1 cellular context compared by ENCODE assay signal in the genomic region with DNA sequence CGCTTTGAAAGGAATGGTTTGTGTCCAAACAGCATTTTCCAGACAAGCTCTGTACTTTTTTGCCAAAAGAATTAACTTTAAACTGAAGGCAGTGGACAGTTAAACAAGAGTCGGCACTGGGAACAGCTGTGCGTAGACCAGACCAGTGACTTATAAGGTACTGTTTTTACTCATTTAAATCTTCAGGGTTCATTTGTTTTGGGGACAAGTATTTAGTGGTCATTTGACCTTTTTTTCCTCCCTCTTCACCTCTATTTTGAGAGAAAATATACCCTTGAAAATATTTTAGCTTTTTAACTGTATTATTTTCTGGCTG.
TF ChIP-seq lines count a peak whose summit lies in the region.

No MANE protein-coding gene starts in this region.

TF ChIP-seq in GM12878, 131 proteins besides CTCF, POLR2A, EP300 and RAD21 (continued from another document):
- TF ChIP-seq MYB (IDR thresholded peaks at IDR 0.05; ENCODE audit: borderline replicate concordance, low read depth, low read length) = no peak
- TF ChIP-seq RELA (IDR thresholded peaks at IDR 0.05; ENCODE audit: borderline replicate concordance, partially characterized antibody) = no peak
- TF ChIP-seq MXI1 (IDR thresholded peaks at IDR 0.05; ENCODE audit: low read depth, low read length) = no peak
- TF ChIP-seq USF2 (IDR thresholded peaks at IDR 0.05; ENCODE audit: borderline replicate concordance, low read depth, low read length) = no peak
- TF ChIP-seq MEF2A (IDR thresholded peaks at IDR 0.05; ENCODE audit: insufficient read depth, low read depth, low read length) = no peak
- peak; percentile 56; the same call in 1 of the 2 replicates for TF ChIP-seq IRF4 (IDR thresholded peaks at IDR 0.05; ENCODE audit: low read depth, low read length)
- no peak for TF ChIP-seq CREM (IDR thresholded peaks at IDR 0.05; ENCODE audit: low read depth)
- TF ChIP-seq STAT1 (conservative IDR thresholded peaks at IDR 0.05) = no peak
- peak; percentile 68 for TF ChIP-seq JUNB (IDR thresholded peaks at IDR 0.05)
- TF ChIP-seq RFX5 (IDR thresholded peaks at IDR 0.05; ENCODE audit: low read depth, low read length) = no peak
- TF ChIP-seq HDGF (IDR thresholded peaks at IDR 0.05) = no peak
- TF ChIP-seq CREB1 (IDR thresholded peaks at IDR 0.05; ENCODE audit: low read depth) = no peak
- no peak for TF ChIP-seq HDAC2 (IDR thresholded peaks at IDR 0.05)
- no peak for TF ChIP-seq JUND (IDR thresholded peaks at IDR 0.05; ENCODE audit: low read depth, low read length)
- TF ChIP-seq ATF7 (IDR thresholded peaks at IDR 0.05; ENCODE audit: low read depth) = no peak
- no peak for TF ChIP-seq HDAC6 (IDR thresholded peaks at IDR 0.05; ENCODE audit: unreplicated experiment)
- no peak for TF ChIP-seq ETV6 (conservative IDR thresholded peaks at IDR 0.05 in 1 of 2, IDR thresholded peaks at IDR 0.05 in 1 of 2; ENCODE audit: borderline replicate concordance in 1 of 2, low read depth in 1 of 2)
- no peak for TF ChIP-seq TBL1XR1 (IDR thresholded peaks at IDR 0.05; ENCODE audit: low read depth, low read length)
- no peak for TF ChIP-seq SMC3 (IDR thresholded peaks at IDR 0.05; ENCODE audit: borderline replicate concordance, low read length)
- no peak for TF ChIP-seq WRNIP1 (IDR thresholded peaks at IDR 0.05; ENCODE audit: borderline replicate concordance, low read depth, low read length)
- no peak for TF ChIP-seq PML (IDR thresholded peaks at IDR 0.05; ENCODE audit: low read length)
- TF ChIP-seq ESRRA (IDR thresholded peaks at IDR 0.05; ENCODE audit: low read length) = peak; percentile 58; the same call in 1 of the 2 replicates
- TF ChIP-seq MTA3 (IDR thresholded peaks at IDR 0.05; ENCODE audit: borderline replicate concordance, low read length) = no peak
- TF ChIP-seq TCF3 (IDR thresholded peaks at IDR 0.05; ENCODE audit: borderline replicate concordance, insufficient read depth, low read depth, low read length) = peak; percentile 48; the same call in 1 of the 2 replicates
- peak; percentile 47 for TF ChIP-seq RUNX3 (IDR thresholded peaks at IDR 0.05; ENCODE audit: low read length)
- TF ChIP-seq TARDBP (IDR thresholded peaks at IDR 0.05; ENCODE audit: borderline replicate concordance) = no peak
